ENCODE assay signal across 10 cellular contexts in genomic region chr11:118980191-118980881, GRCh38. TPM values are rescaled to one million over a fixed set of nuclear protein-coding genes. Genes with fewer than 3 reads are reported as not detected.
DNase-seq lines count a peak whose midpoint lies in the region; ATAC-seq and TF ChIP-seq lines count a peak whose summit lies in the region.
"Had no signal": no experiment of that assay in that cellular context is flagged by ENCODE, and none has a peak within 500 bp of the region (broad histone marks: within the 10 kb centered on the region; RNA-seq: fewer than 3 reads in every experiment).

No MANE protein-coding gene starts in this region.

- H3K4me1 Mint-ChIP-seq in activated CD4-positive, alpha-beta T cell treated with anti-CD3 and anti-CD28 coated beads, Interleukin-2, amount 10 ng/mL, durations not matched to agents 24 days and 14 days: no peaks in the 10 kb centered on the region
- H3K4me1 Mint-ChIP-seq: memory B cell had no signal

- H3K36me3 Mint-ChIP-seq in activated CD4-positive, alpha-beta T cell treated with anti-CD3 and anti-CD28 coated beads, Interleukin-2, amount 10 ng/mL, durations not matched to agents 24 days and 14 days (ENCODE audit: low read depth): no peaks in the 10 kb centered on the region
- H3K36me3 Mint-ChIP-seq: memory B cell had no signal

- H3K9me3 Mint-ChIP-seq in activated CD4-positive, alpha-beta T cell treated with anti-CD3 and anti-CD28 coated beads, Interleukin-2, amount 10 ng/mL, durations not matched to agents 24 days and 14 days: no peaks in the 10 kb centered on the region
- H3K9me3 Mint-ChIP-seq: memory B cell had no signal

- no peaks in the 10 kb centered on the region for H3K27me3 ChIP-seq in left ventricle myocardium inferior (ENCODE audit: low read depth)

- peak; percentile 82 for ATAC-seq in sciatic nerve

- no peak overlapping the region for H3K27ac ChIP-seq in left ventricle myocardium inferior (replicated peaks)
- H3K27ac ChIP-seq: thoracic aorta had no signal

- H3K4me3 Mint-ChIP-seq in activated CD4-positive, alpha-beta T cell treated with anti-CD3 and anti-CD28 coated beads, Interleukin-2, amount 10 ng/mL, durations not matched to agents 24 days and 14 days: no peak overlapping the region
- H3K4me3 Mint-ChIP-seq: memory B cell had no signal

- no peak for TF ChIP-seq CTCF in left ventricle myocardium inferior (IDR thresholded peaks at IDR 0.05; ENCODE audit: borderline replicate concordance)

- no peak overlapping the region for H3K27ac Mint-ChIP-seq in activated CD4-positive, alpha-beta T cell treated with anti-CD3 and anti-CD28 coated beads, Interleukin-2, amount 10 ng/mL, durations not matched to agents 24 days and 14 days
- H3K27ac Mint-ChIP-seq: memory B cell had no signal

- H3K9me3 ChIP-seq in left ventricle myocardium inferior (replicated peaks): no peaks in the 10 kb centered on the region
- H3K9me3 ChIP-seq: thoracic aorta had no signal

- H3K4me3 ChIP-seq in left ventricle myocardium inferior: peak overlapping the region; percentile 40
- H3K4me3 ChIP-seq: thoracic aorta had no signal

- DNase-seq in NOMO-1 treated with dmso at 0.1 percent for 144 hours (lab: John Stamatoyannopoulos, UW; ENCODE audit: unreplicated experiment) (peak; percentile 16), left ventricle myocardium inferior (peak; percentile 31), sciatic nerve (ENCODE audit: low spot score) (peak; percentile 70), NCI-H446 (lab: John Stamatoyannopoulos, UW) (no peak), GM19238 (ENCODE audit: insufficient read length, low spot score) (no peak)
- no peak for DNase-seq in activated CD4-positive, alpha-beta T cell treated with anti-CD3 and anti-CD28 coated beads, Interleukin-2, amount 10 ng/mL, durations not matched to agents 24 days and 14 days
- DNase-seq: activated effector memory CD4-positive, alpha-beta T cell treated with anti-CD3 and anti-CD28 coated beads, Interleukin-2, amount 50 U/mL, for 16 hours; NCI-H510A had no signal

- H3K36me3 ChIP-seq in left ventricle myocardium inferior: no peaks in the 10 kb centered on the region
- H3K36me3 ChIP-seq: thoracic aorta had no signal

- H3K4me1 ChIP-seq in left ventricle myocardium inferior: peaks cover 8% of the 10 kb centered on the region

- intact Hi-C loops in left ventricle myocardium inferior (cut with micrococcal nuclease): no loop called here
- intact Hi-C loops in sciatic nerve (cut with DNase I): no loop called here
- intact Hi-C loops in activated CD4-positive, alpha-beta T cell treated with anti-CD3 and anti-CD28 coated beads, Interleukin-2, amount 10 ng/mL, durations not matched to agents 24 days and 14 days (cut with micrococcal nuclease): no loop called here

- H3K27me3 Mint-ChIP-seq in activated CD4-positive, alpha-beta T cell treated with anti-CD3 and anti-CD28 coated beads, Interleukin-2, amount 10 ng/mL, durations not matched to agents 24 days and 14 days: peaks cover 4% of the 10 kb centered on the region

RNA-seq across cellular contexts. Expression of gene FOXR1, which starts 8.8 kb away (rescaled TPM):
- total RNA-seq in left ventricle myocardium inferior (not detected), sciatic nerve (not detected)
- total RNA-seq in activated CD4-positive, alpha-beta T cell treated with anti-CD3 and anti-CD28 coated beads, Interleukin-2, amount 10 ng/mL, durations not matched to agents 24 days and 14 days: not detected in 2 replicates
- total RNA-seq: thoracic aorta had no signal

RNA-seq across cellular contexts. Expression of gene CENATAC, which starts 17.6 kb away (rescaled TPM):
- total RNA-seq in left ventricle myocardium inferior (9.7 TPM), sciatic nerve (57.0 TPM)
- 46.3 and 47.1 TPM in 2 replicates for total RNA-seq in activated CD4-positive, alpha-beta T cell treated with anti-CD3 and anti-CD28 coated beads, Interleukin-2, amount 10 ng/mL, durations not matched to agents 24 days and 14 days

RNA-seq across cellular contexts. Expression of gene UPK2, which starts 24.2 kb away (rescaled TPM):
- total RNA-seq in left ventricle myocardium inferior: not detected
- not detected for total RNA-seq in sciatic nerve
- not detected in 2 replicates for total RNA-seq in activated CD4-positive, alpha-beta T cell treated with anti-CD3 and anti-CD28 coated beads, Interleukin-2, amount 10 ng/mL, durations not matched to agents 24 days and 14 days
- total RNA-seq: thoracic aorta had no signal

RNA-seq across cellular contexts. Expression of gene RPS25, which starts 37.8 kb away (rescaled TPM):
- total RNA-seq in left ventricle myocardium inferior (767 TPM), sciatic nerve (815 TPM)
- total RNA-seq in activated CD4-positive, alpha-beta T cell treated with anti-CD3 and anti-CD28 coated beads, Interleukin-2, amount 10 ng/mL, durations not matched to agents 24 days and 14 days: 1,641 and 1,650 TPM in 2 replicates

RNA-seq across cellular contexts. Expression of gene TRAPPC4, which starts 38.2 kb away (rescaled TPM):
- total RNA-seq in left ventricle myocardium inferior: 32.7 TPM
- total RNA-seq in sciatic nerve: 61.9 TPM
- 141 and 151 TPM in 2 replicates for total RNA-seq in activated CD4-positive, alpha-beta T cell treated with anti-CD3 and anti-CD28 coated beads, Interleukin-2, amount 10 ng/mL, durations not matched to agents 24 days and 14 days

Comparison
In these comparisons a context has a peak if more than half of its experiments do, and no peak if none do; other contexts are left out.
1. DNase-seq: peak in NOMO-1 treated with dmso at 0.1 percent for 144 hours (single experiment), left ventricle myocardium inferior (single experiment) and sciatic nerve (single experiment); none in NCI-H446 (0 of 2), GM19238 (single experiment) and activated CD4-positive, alpha-beta T cell treated with anti-CD3 and anti-CD28 coated beads, Interleukin-2, amount 10 ng/mL, durations not matched to agents 24 days and 14 days (single experiment).